In genomic region chr20:50658804-50659380, GRCh38 we compare ENCODE assay signal across 18 cellular contexts. TPM values are rescaled to one million over a fixed set of nuclear protein-coding genes. Genes with fewer than 3 reads are reported as not detected.
A peak's percentile ranks its signal among the peaks of the same experiment; 100 is the strongest.
DNase-seq lines count a peak whose midpoint lies in the region; ATAC-seq and TF ChIP-seq lines count a peak whose summit lies in the region.
"Had no signal": no experiment of that assay in that cellular context is flagged by ENCODE, and none has a peak within 500 bp of the region (broad histone marks: within the 10 kb centered on the region; RNA-seq: fewer than 3 reads in every experiment).

No MANE protein-coding gene starts in this region.

- no peak overlapping the region for H4K91ac ChIP-seq in mesenchymal stem cell (ENCODE audit: low read length)

- no peak overlapping the region for H4K8ac ChIP-seq in mesenchymal stem cell (ENCODE audit: low read length)

- H3K4me1 ChIP-seq in heart right ventricle (peaks cover 5 to 96% (median 74%) of the 10 kb centered on the region in 9 donors), mesenchymal stem cell (ENCODE audit: control insufficient read depth, insufficient read depth, low read depth, low read length) (peaks cover 13% of the 10 kb centered on the region), vagina (peaks cover 87% of the 10 kb centered on the region)
- no peaks in the 10 kb centered on the region for H3K4me1 ChIP-seq in CD8-positive, alpha-beta memory T cell (ENCODE audit: insufficient read depth, low read length)
- H3K4me1 ChIP-seq: prostate gland had no signal

- H3K4me3 Mint-ChIP-seq in T-helper 2 cell treated with Interferon-gamma antibody and Interleukin-4, amounts not matched to agents 5 μg/mL and 100 μg/mL, for 36 hours = no peak overlapping the region
- H3K4me3 Mint-ChIP-seq in CD8-positive, alpha-beta memory T cell = no peak overlapping the region
- H3K4me3 Mint-ChIP-seq: activated naive CD4-positive, alpha-beta T cell treated with anti-CD3 and anti-CD28 coated beads, Interleukin-2, amount 10 ng/mL, durations not matched to agents 7 days and 5 days; naive B cell had no signal

- peak in 6 of 8 donors; percentile 24 to 62 (median 46) for ATAC-seq in heart right ventricle
- no peak for ATAC-seq in GM18867 (IDR thresholded peaks at IDR 0.05; ENCODE audit: unreplicated experiment)

- TF ChIP-seq CTCF in heart right ventricle (IDR thresholded peaks at IDR 0.05) (peak in 4 of 9 donors; percentile 16 to 50 (median 48)), vagina (IDR thresholded peaks at IDR 0.05) (no peak)

- H3K23ac ChIP-seq in mesenchymal stem cell (ENCODE audit: low read length in 2 of 2) = no peak overlapping the region

- H3K27me3 Mint-ChIP-seq in T-helper 2 cell treated with Interferon-gamma antibody and Interleukin-4, amounts not matched to agents 5 μg/mL and 100 μg/mL, for 36 hours (ENCODE audit: low read depth) = peaks cover 6% of the 10 kb centered on the region
- peaks cover 3 to 29% of the 10 kb centered on the region in 2 donors for H3K27me3 Mint-ChIP-seq in CD8-positive, alpha-beta memory T cell

- no peak overlapping the region for H3K27ac Mint-ChIP-seq in T-helper 2 cell treated with Interferon-gamma antibody and Interleukin-4, amounts not matched to agents 5 μg/mL and 100 μg/mL, for 36 hours
- H3K27ac Mint-ChIP-seq in CD8-positive, alpha-beta memory T cell = no peak overlapping the region
- H3K27ac Mint-ChIP-seq: activated naive CD4-positive, alpha-beta T cell treated with anti-CD3 and anti-CD28 coated beads, Interleukin-2, amount 10 ng/mL, durations not matched to agents 7 days and 5 days had no signal

- H3K14ac ChIP-seq in mesenchymal stem cell (ENCODE audit: low read length in 2 of 2) = no peak overlapping the region

- no peak overlapping the region for H3K4me3 ChIP-seq in heart right ventricle
- no peak overlapping the region for H3K4me3 ChIP-seq in mesenchymal stem cell (ENCODE audit: insufficient read depth in 1 of 2, low read depth in 1 of 2, low read length in 2 of 2)
- H3K4me3 ChIP-seq in vagina = no peak overlapping the region
- no peak overlapping the region for H3K4me3 ChIP-seq in CD8-positive, alpha-beta memory T cell (ENCODE audit: low read length)
- H3K4me3 ChIP-seq: prostate gland had no signal

- H3K36me3 Mint-ChIP-seq in T-helper 2 cell treated with Interferon-gamma antibody and Interleukin-4, amounts not matched to agents 5 μg/mL and 100 μg/mL, for 36 hours (ENCODE audit: low read depth) = no peaks in the 10 kb centered on the region
- H3K36me3 Mint-ChIP-seq in CD8-positive, alpha-beta memory T cell = no peaks in the 10 kb centered on the region
- H3K36me3 Mint-ChIP-seq: activated naive CD4-positive, alpha-beta T cell treated with anti-CD3 and anti-CD28 coated beads, Interleukin-2, amount 10 ng/mL, durations not matched to agents 7 days and 5 days; naive B cell had no signal

- H3K36me3 ChIP-seq in heart right ventricle = no peaks in the 10 kb centered on the region
- H3K36me3 ChIP-seq in mesenchymal stem cell (ENCODE audit: control insufficient read depth in 1 of 2, insufficient read depth in 2 of 2, low read depth in 1 of 2, low read length in 2 of 2) = peaks cover 3 to 8% of the 10 kb centered on the region in 2 experiments
- H3K36me3 ChIP-seq in vagina = no peaks in the 10 kb centered on the region
- H3K36me3 ChIP-seq in CD8-positive, alpha-beta memory T cell (ENCODE audit: insufficient read depth, low read length) = no peaks in the 10 kb centered on the region
- H3K36me3 ChIP-seq: brain microvascular endothelial cell, prostate gland had no signal

- peak overlapping the region; percentile 41 to 81 (median 70) for H3K27ac ChIP-seq in heart right ventricle
- H3K27ac ChIP-seq in mesenchymal stem cell (ENCODE audit: low read length, poor library complexity, severe bottlenecking) = no peak overlapping the region
- peak overlapping the region; percentile 84 for H3K27ac ChIP-seq in vagina
- no peak overlapping the region for H3K27ac ChIP-seq in CD8-positive, alpha-beta memory T cell (ENCODE audit: low read depth, low read length)
- H3K27ac ChIP-seq: brain microvascular endothelial cell had no signal

- no peak overlapping the region for H2BK5ac ChIP-seq in mesenchymal stem cell (ENCODE audit: low read depth, low read length, poor library complexity, severe bottlenecking)

- intact Hi-C loops in heart right ventricle (cut with DNase I) (loop anchor here in 3 of 10 donors (1.0 to 10.0 kb wide), 3 partner anchors 56 to 86 kb away; no protein-coding TSS in a partner anchor), cardiac septum (cut with DNase I) (no loop called here), vagina (cut with DNase I) (no loop called here)

- no peak overlapping the region for H2BK15ac ChIP-seq in mesenchymal stem cell (ENCODE audit: low read depth, poor library complexity, severe bottlenecking)

- H2AFZ ChIP-seq in mesenchymal stem cell (ENCODE audit: low read depth, low read length) = no peak overlapping the region

- H3K4ac ChIP-seq in mesenchymal stem cell (ENCODE audit: low read depth in 1 of 2, low read length in 2 of 2) = no peak overlapping the region

- H3K27me3 ChIP-seq in heart right ventricle (no peaks in the 10 kb centered on the region), mesenchymal stem cell (ENCODE audit: control insufficient read depth in 1 of 2, insufficient read depth in 1 of 2, low read length in 2 of 2) (no peaks in the 10 kb centered on the region), vagina (no peaks in the 10 kb centered on the region)
- H3K27me3 ChIP-seq in CD8-positive, alpha-beta memory T cell (ENCODE audit: insufficient read depth, low read length, poor library complexity, severe bottlenecking) = no peaks in the 10 kb centered on the region
- H3K27me3 ChIP-seq: brain microvascular endothelial cell had no signal

- no peak overlapping the region for H2AK5ac ChIP-seq in mesenchymal stem cell (ENCODE audit: low read length, severe bottlenecking)

- no peak overlapping the region for H3K4me2 ChIP-seq in mesenchymal stem cell (ENCODE audit: low read length, poor library complexity, severe bottlenecking)

- H3K79me1 ChIP-seq in mesenchymal stem cell (replicated peaks; ENCODE audit: low read length, poor library complexity, severe bottlenecking) = peaks cover 18% of the 10 kb centered on the region

- H2BK12ac ChIP-seq in mesenchymal stem cell (ENCODE audit: low read length in 2 of 2) = no peak overlapping the region

- H3K9me3 Mint-ChIP-seq in T-helper 2 cell treated with Interferon-gamma antibody and Interleukin-4, amounts not matched to agents 5 μg/mL and 100 μg/mL, for 36 hours = no peaks in the 10 kb centered on the region
- H3K9me3 Mint-ChIP-seq in CD8-positive, alpha-beta memory T cell = peaks cover 0 to 2% (median 0%) of the 10 kb centered on the region in 5 donors
- H3K9me3 Mint-ChIP-seq: activated naive CD4-positive, alpha-beta T cell treated with anti-CD3 and anti-CD28 coated beads, Interleukin-2, amount 10 ng/mL, durations not matched to agents 7 days and 5 days had no signal

- CTCF ChIA-PET in CD8-positive, alpha-beta memory T cell (lab: Charles Lee) = no interaction called here

- no peak overlapping the region for H2BK120ac ChIP-seq in mesenchymal stem cell (ENCODE audit: low read depth, low read length)

- peak overlapping the region; percentile 24 for H3K9ac ChIP-seq in mesenchymal stem cell (ENCODE audit: low read length)

- no peak for TF ChIP-seq POLR2A in vagina (IDR thresholded peaks at IDR 0.05)

- H3K9me3 ChIP-seq in heart right ventricle = no peaks in the 10 kb centered on the region
- H3K9me3 ChIP-seq in mesenchymal stem cell (ENCODE audit: control insufficient read depth, low read length) = no peaks in the 10 kb centered on the region
- H3K9me3 ChIP-seq in vagina = no peaks in the 10 kb centered on the region
- no peaks in the 10 kb centered on the region for H3K9me3 ChIP-seq in CD8-positive, alpha-beta memory T cell (ENCODE audit: low read length)
- H3K9me3 ChIP-seq: prostate gland had no signal

- peak overlapping the region in 1 of 2 experiments; percentile 1 for H3K18ac ChIP-seq in mesenchymal stem cell (ENCODE audit: low read depth in 1 of 2, low read length in 2 of 2)

- DNase-seq in heart right ventricle = peak in 1 of 2 donors; percentile 51
- DNase-seq in cardiac septum (ENCODE audit: low spot score) = no peak
- peak; percentile 33 for DNase-seq in dermis blood vessel endothelial cell
- no peak for DNase-seq in mesenchymal stem cell
- no peak for DNase-seq in vagina (ENCODE audit: extremely low spot score in 2 of 2)
- DNase-seq in T-helper 2 cell treated with Interferon-gamma antibody and Interleukin-4, amounts not matched to agents 5 μg/mL and 100 μg/mL, for 36 hours (ENCODE audit: low spot score) = no peak
- no peak for DNase-seq in CD8-positive, alpha-beta memory T cell
- DNase-seq: ACHN; activated CD4-positive, CD25-positive, alpha-beta regulatory T cell treated with anti-CD3 and anti-CD28 coated beads, Interleukin-2, amount 50 U/mL, for 72 hours; activated naive CD4-positive, alpha-beta T cell treated with anti-CD3 and anti-CD28 coated beads, Interleukin-2, amount 10 ng/mL, durations not matched to agents 7 days and 5 days; brain microvascular endothelial cell; effector memory CD4-positive, alpha-beta T cell; naive B cell; NCI-H1436 treated with DMSO at 0.1 percent for 48 hours; SW 1271 had no signal

- no peaks in the 10 kb centered on the region for H3K4me1 Mint-ChIP-seq in T-helper 2 cell treated with Interferon-gamma antibody and Interleukin-4, amounts not matched to agents 5 μg/mL and 100 μg/mL, for 36 hours (ENCODE audit: low read depth)
- H3K4me1 Mint-ChIP-seq in CD8-positive, alpha-beta memory T cell = no peaks in the 10 kb centered on the region
- H3K4me1 Mint-ChIP-seq: activated naive CD4-positive, alpha-beta T cell treated with anti-CD3 and anti-CD28 coated beads, Interleukin-2, amount 10 ng/mL, durations not matched to agents 7 days and 5 days; naive B cell had no signal

- 28 to 35% methylated on average over 10 of the region's 10 CpGs for WGBS in heart right ventricle, 2 donors
- WGBS in mesenchymal stem cell = 90% methylated on average over 7 of the region's 10 CpGs

- POLR2A ChIA-PET in CD8-positive, alpha-beta memory T cell (lab: Charles Lee) = no interaction called here

RNA-seq across cellular contexts. Expression of gene RIPOR3, which starts 32.5 kb away (rescaled TPM):
- total RNA-seq in heart right ventricle (10 to 100 TPM in 1 of 10 donors, 1 to 10 TPM in 9; 1.6 to 21.8 (median 2.7) TPM), cardiac septum (3.4 TPM), dermis blood vessel endothelial cell (0.68 TPM in 1 of 2 replicates, not detected in the other), vagina (38.1 TPM)
- polyA plus RNA-seq in heart right ventricle = 10 to 100 TPM in 1 of 2 donors, 1 to 10 TPM in 1; 6.3 to 50.2 TPM
- 45.9 TPM for polyA plus RNA-seq in mesenchymal stem cell (2013, experiment 1 of 2)
- 43.6 TPM for polyA plus RNA-seq in mesenchymal stem cell (2013, experiment 2 of 2)
- total RNA-seq in CD8-positive, alpha-beta memory T cell = not detected
- polyA plus RNA-seq in CD8-positive, alpha-beta memory T cell = 1.8 TPM
- total RNA-seq: LHCN-M2 had no signal

Comparison
In these comparisons a context has a peak if more than half of its experiments do, and no peak if none do; other contexts are left out.
1. H3K27ac ChIP-seq: peak in heart right ventricle (10 of 10) and vagina (single experiment); none in mesenchymal stem cell (single experiment) and CD8-positive, alpha-beta memory T cell (single experiment).